ENCODE assay signal across 9 cellular contexts in the genomic region with DNA sequence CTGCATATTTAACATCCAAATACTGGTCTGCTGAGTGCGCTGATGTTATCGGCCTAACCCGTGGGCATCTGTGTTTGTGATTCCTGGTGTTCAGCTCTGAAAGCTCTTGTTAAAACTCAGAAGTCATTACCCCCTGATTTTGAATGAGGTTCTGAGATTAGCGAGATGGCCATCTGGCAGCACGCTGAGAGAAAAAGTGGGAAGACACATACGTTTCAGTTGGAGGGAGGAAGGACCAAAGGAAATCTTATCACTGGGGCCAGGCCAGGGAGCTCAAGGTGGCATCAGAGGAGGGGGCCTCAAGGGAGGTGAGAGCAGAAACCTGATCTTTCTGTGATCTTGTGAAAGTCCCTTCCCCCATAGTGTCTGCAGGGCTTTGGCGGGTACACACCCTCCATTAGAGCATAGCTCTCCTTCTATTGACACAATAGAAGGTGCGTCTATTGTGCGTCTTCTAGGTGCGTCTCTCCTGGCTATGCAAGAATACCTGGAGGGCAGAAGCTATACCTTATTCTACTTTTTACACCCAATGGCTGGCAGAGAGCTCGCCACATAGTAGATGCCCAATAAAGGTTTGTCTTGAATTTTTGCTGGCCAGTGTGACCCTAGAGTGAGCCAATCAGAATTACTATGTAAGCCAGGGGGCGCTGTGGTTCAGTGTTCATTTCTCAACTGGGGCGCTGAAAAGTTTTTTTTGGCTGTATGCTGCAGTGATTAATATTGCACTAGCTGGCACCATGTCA.
DNase-seq lines count a peak whose midpoint lies in the region; ATAC-seq and TF ChIP-seq lines count a peak whose summit lies in the region.
"Had no signal": no experiment of that assay in that cellular context is flagged by ENCODE, and none has a peak within 500 bp of the region (broad histone marks: within the 10 kb centered on the region; RNA-seq: fewer than 3 reads in every experiment).

No MANE protein-coding gene starts in this region.

- DNase-seq in GM10266 (ENCODE audit: extremely low spot score) (peak; percentile 59), NCI-H2171 treated with DMSO at 0.1 percent for 48 hours (lab: John Stamatoyannopoulos, UW) (peak; percentile 91), activated T-cell treated with anti-CD3 and anti-CD28 coated beads for 1 hour (ENCODE audit: low read depth) (peak; percentile 57), fibroblast of pulmonary artery (ENCODE audit: low read depth) (peak; percentile 39), smooth muscle cell (lab: John Stamatoyannopoulos, UW; ENCODE audit: unreplicated experiment) (no peak), epidermal melanocyte (ENCODE audit: insufficient read length, low spot score) (no peak)

- ATAC-seq in HG03442 (IDR thresholded peaks at IDR 0.05; ENCODE audit: unreplicated experiment) (no peak), GM21447 (IDR thresholded peaks at IDR 0.05; ENCODE audit: unreplicated experiment) (no peak)

- H3K79me2 ChIP-seq in smooth muscle cell (ENCODE audit: low read depth): no peaks in the 10 kb centered on the region

- TF ChIP-seq CTCF in GM10266 (IDR thresholded peaks at IDR 0.05; ENCODE audit: control insufficient read depth, insufficient read depth, low read depth, missing control alignments) (peak; percentile 60), fibroblast of pulmonary artery (IDR thresholded peaks at IDR 0.05; ENCODE audit: low read length, missing control alignments) (peak; percentile 49), smooth muscle cell (IDR thresholded peaks at IDR 0.05; ENCODE audit: borderline replicate concordance, insufficient read depth, poor library complexity, severe bottlenecking) (peak; percentile 49)

- H3K27me3 ChIP-seq in smooth muscle cell (ENCODE audit: low read depth): peaks cover 7% of the 10 kb centered on the region
- H3K27me3 ChIP-seq: SJCRH30 had no signal

- H2AFZ ChIP-seq in smooth muscle cell (ENCODE audit: low read depth): no peak overlapping the region

- H3K36me3 ChIP-seq in smooth muscle cell (ENCODE audit: low read depth): no peaks in the 10 kb centered on the region
- H3K36me3 ChIP-seq: SJCRH30 had no signal

- H3K4me3 ChIP-seq in fibroblast of pulmonary artery (replicated peaks; ENCODE audit: low read depth, low read length): no peak overlapping the region
- no peak overlapping the region for H3K4me3 ChIP-seq in smooth muscle cell
- H3K4me3 ChIP-seq: SJCRH30 had no signal

- WGBS in smooth muscle cell (ENCODE audit: low lambda C conversion rate): 47% methylated on average over 13 of the region's 13 CpGs

- H3K4me1 ChIP-seq in smooth muscle cell (ENCODE audit: low read depth): peaks cover 4% of the 10 kb centered on the region

- no peak overlapping the region for H3K4me2 ChIP-seq in smooth muscle cell

- H3K9ac ChIP-seq in smooth muscle cell (ENCODE audit: low read depth): no peak overlapping the region

- no peak overlapping the region for H3K27ac ChIP-seq in smooth muscle cell (ENCODE audit: low read depth)
- H3K27ac ChIP-seq: SJCRH30 had no signal

- no peaks in the 10 kb centered on the region for H4K20me1 ChIP-seq in smooth muscle cell (ENCODE audit: low read depth)

- H3F3A ChIP-seq in smooth muscle cell (ENCODE audit: low read depth): peaks cover 5% of the 10 kb centered on the region

- no peaks in the 10 kb centered on the region for H3K9me3 ChIP-seq in smooth muscle cell (replicated peaks; ENCODE audit: low read depth)
- H3K9me3 ChIP-seq: SJCRH30 had no signal

Comparison
In these comparisons a context has a peak if more than half of its experiments do, and no peak if none do; other contexts are left out.
1. DNase-seq: peak in GM10266 (single experiment), NCI-H2171 treated with DMSO at 0.1 percent for 48 hours (single experiment), activated T-cell treated with anti-CD3 and anti-CD28 coated beads for 1 hour (single experiment) and fibroblast of pulmonary artery (single experiment); none in smooth muscle cell (single experiment) and epidermal melanocyte (single experiment).
2. Peak in every context shown above with its lines, with median percentiles within 50 percentile points of each other: CTCF ChIP-seq.